11 cellular contexts compared by ENCODE assay signal in the genomic region with DNA sequence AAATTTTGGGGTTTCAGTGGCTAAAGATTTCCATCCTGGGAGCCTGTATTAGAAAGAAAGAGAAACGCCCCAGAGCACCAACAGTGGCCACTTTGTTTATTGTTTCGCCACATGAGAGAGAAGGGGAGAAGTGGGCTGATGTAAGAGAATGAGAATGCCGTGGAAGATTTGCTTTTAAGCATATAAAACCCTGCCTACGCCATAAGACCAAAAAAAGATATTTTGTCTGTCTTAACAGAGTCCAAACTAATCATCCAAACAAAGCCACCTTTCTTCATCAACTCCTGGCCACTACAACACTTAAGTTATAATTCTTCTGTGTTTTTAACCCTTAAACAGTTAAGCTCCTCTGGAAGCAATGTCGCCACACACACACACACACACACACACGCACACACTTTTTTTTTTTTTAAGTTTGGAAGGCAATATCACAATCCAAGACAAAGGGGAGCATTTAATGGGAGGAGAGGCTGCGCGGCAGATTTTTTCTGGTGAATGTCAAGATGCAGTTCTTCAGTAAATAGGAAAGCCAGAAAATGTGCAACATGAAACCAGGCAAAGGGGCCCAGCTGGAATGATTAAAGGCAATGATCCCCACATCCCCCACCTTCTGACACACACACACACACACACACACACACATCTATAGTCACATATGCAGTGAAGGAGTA. TPM values are rescaled to one million over a fixed set of nuclear protein-coding genes. Genes with fewer than 3 reads are reported as not detected.
DNase-seq lines count a peak whose midpoint lies in the region; ATAC-seq and TF ChIP-seq lines count a peak whose summit lies in the region.
"Had no signal": no experiment of that assay in that cellular context is flagged by ENCODE, and none has a peak within 500 bp of the region (broad histone marks: within the 10 kb centered on the region; RNA-seq: fewer than 3 reads in every experiment).

No MANE protein-coding gene starts in this region.

- peak overlapping the region in 1 of 2 donors; percentile 35 for H3K4me3 ChIP-seq in gastroesophageal sphincter
- H3K4me3 ChIP-seq: thyroid gland had no signal

- no peak for TF ChIP-seq EP300 in gastroesophageal sphincter (IDR thresholded peaks at IDR 0.05)

- no peaks in the 10 kb centered on the region for H3K9me3 ChIP-seq in gastroesophageal sphincter
- H3K9me3 ChIP-seq: thyroid gland had no signal

- DNase-seq in ELR (ENCODE audit: low read depth) (peak; percentile 68), SW480 (ENCODE audit: low spot score) (peak; percentile 86), sciatic nerve (ENCODE audit: low spot score) (no peak), NCI-H510A (lab: John Stamatoyannopoulos, UW) (no peak), NCI-H82 (lab: John Stamatoyannopoulos, UW) (no peak)
- DNase-seq: activated naive CD8-positive, alpha-beta T cell treated with anti-CD3 and anti-CD28 coated beads, Interleukin-2, amount 10 ng/mL, durations not matched to agents 7 days and 5 days; naive B cell; thyroid gland had no signal

- intact Hi-C loops in sciatic nerve (cut with DNase I): no loop called here

- no peaks in the 10 kb centered on the region for H3K36me3 ChIP-seq in gastroesophageal sphincter
- H3K36me3 ChIP-seq: thyroid gland had no signal

- 27 to 28% methylated on average over 7 to 8 of the region's 8 CpGs for WGBS in gastroesophageal sphincter (ENCODE audit: low coverage in 1 of 2), 2 donors

- H3K4me1 ChIP-seq in gastroesophageal sphincter: no peaks in the 10 kb centered on the region
- H3K4me1 ChIP-seq: thyroid gland had no signal

- H3K27ac ChIP-seq in gastroesophageal sphincter: peak overlapping the region in 3 of 4 donors; percentile 69 to 74 (median 71)
- H3K27ac ChIP-seq: thyroid gland had no signal

- H3K27me3 ChIP-seq in gastroesophageal sphincter: no peaks in the 10 kb centered on the region
- H3K27me3 ChIP-seq: thyroid gland had no signal

- peak; percentile 74 for ATAC-seq in gastroesophageal sphincter
- ATAC-seq in sciatic nerve: peak; percentile 94
- ATAC-seq in HG03460 (IDR thresholded peaks at IDR 0.05; ENCODE audit: unreplicated experiment): no peak
- ATAC-seq in HG03457 (IDR thresholded peaks at IDR 0.05; ENCODE audit: unreplicated experiment): no peak

- no peak for TF ChIP-seq CTCF in gastroesophageal sphincter (IDR thresholded peaks at IDR 0.05)

- no peak for TF ChIP-seq POLR2A in gastroesophageal sphincter (IDR thresholded peaks at IDR 0.05)

RNA-seq across cellular contexts. Expression of a gene that starts 19.3 kb away (rescaled TPM):
- total RNA-seq in gastroesophageal sphincter (100 to 1,000 TPM; 329 to 383 (median 335) TPM), sciatic nerve (140 TPM)

Comparison
In these comparisons a context has a peak if more than half of its experiments do, and no peak if none do; other contexts are left out.
1. DNase-seq: peak in ELR (single experiment) and SW480 (single experiment); none in sciatic nerve (single experiment), NCI-H510A (single experiment) and NCI-H82 (single experiment).
2. ATAC-seq: peak in gastroesophageal sphincter (single experiment) and sciatic nerve (single experiment); none in HG03460 (single experiment) and HG03457 (single experiment).